ENCODE assay signal across 11 cellular contexts in the genomic region with DNA sequence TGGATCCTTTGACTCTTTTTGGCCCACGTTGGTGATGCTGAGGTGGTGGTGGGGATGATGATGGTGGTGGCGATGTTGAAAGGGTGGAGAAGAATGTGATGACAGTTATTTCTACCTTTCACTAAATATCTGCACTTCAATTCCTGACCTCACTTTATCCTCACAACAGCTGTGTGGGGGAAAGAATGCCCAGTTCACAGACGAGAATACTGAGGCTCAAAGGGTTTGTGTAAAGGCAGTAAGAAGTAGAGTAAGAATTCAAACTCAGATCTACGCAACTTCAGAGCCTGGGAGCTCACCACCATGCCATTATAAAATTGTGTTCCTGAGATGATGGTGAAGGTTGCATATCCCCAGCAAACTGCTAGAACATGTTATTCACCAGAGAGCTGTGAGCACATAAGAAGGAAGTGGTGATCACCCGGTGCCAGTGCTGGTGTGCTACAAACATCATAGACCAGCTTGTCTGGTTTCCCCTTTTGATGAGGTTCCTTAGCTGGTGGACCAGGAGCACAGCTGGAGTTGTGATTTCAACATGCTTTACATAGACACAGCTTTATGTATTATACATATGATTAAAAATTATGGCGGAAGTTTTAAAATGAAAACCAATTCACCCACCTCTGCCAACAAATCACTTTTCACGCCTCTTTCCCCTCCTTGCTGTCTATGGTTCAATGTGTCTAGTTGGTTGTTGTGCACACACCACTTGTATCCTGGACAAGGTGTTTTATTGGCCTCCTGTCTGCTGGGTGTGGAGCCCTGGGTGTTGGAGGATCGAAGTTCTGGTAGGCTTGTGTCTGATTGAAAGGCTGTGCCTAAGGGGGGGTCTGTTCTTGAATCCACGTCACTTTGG. TPM values are rescaled to one million over a fixed set of nuclear protein-coding genes. Genes with fewer than 3 reads are reported as not detected.
DNase-seq lines count a peak whose midpoint lies in the region; ATAC-seq and TF ChIP-seq lines count a peak whose summit lies in the region.
"Had no signal": no experiment of that assay in that cellular context is flagged by ENCODE, and none has a peak within 500 bp of the region (broad histone marks: within the 10 kb centered on the region; RNA-seq: fewer than 3 reads in every experiment).

No MANE protein-coding gene starts in this region.

- H3K9me3 ChIP-seq in SK-N-SH (no peaks in the 10 kb centered on the region), gastroesophageal sphincter (no peaks in the 10 kb centered on the region), transverse colon (no peaks in the 10 kb centered on the region), Caco-2 (no peaks in the 10 kb centered on the region)

- DNase-seq in Right ventricle myocardium superior (no peak), Right ventricle myocardium inferior (ENCODE audit: missing footprints) (no peak), SK-N-SH (no peak), transverse colon (peak; percentile 56), activated gamma-delta T cell treated with Interleukin-2 at 50 U/mL for 16 hours (no peak), Caco-2 (no peak)
- DNase-seq: activated T-cell treated with anti-CD3 and anti-CD28 coated beads, Interleukin-2, amount 50 U/mL, for 72 hours; immature natural killer cell; stimulated activated naive CD8-positive, alpha-beta T cell treated with anti-CD3 and anti-CD28 coated beads, Interleukin-15, Interleukin-2, amounts not matched to agents 100 U/mL and 50 U/mL, for 24 hours had no signal

- H3K27me3 ChIP-seq in SK-N-SH (ENCODE audit: insufficient read depth), result peaks cover 13% of the 10 kb centered on the region; the same call in 1 of the 2 replicates
- H3K27me3 ChIP-seq in gastroesophageal sphincter, result peaks cover 34% of the 10 kb centered on the region
- H3K27me3 ChIP-seq in transverse colon, result no peaks in the 10 kb centered on the region
- H3K27me3 ChIP-seq in Caco-2 (replicated peaks; ENCODE audit: control insufficient read depth, insufficient read depth, low read length), result no peaks in the 10 kb centered on the region

- no peaks in the 10 kb centered on the region for H3K79me2 ChIP-seq in SK-N-SH (ENCODE audit: insufficient read depth)

- TF ChIP-seq EP300 in SK-N-SH (IDR thresholded peaks at IDR 0.05; ENCODE audit: borderline replicate concordance in 1 of 2, low read depth in 1 of 2, low read length in 1 of 2) (no peak), gastroesophageal sphincter (IDR thresholded peaks at IDR 0.05) (no peak), transverse colon (IDR thresholded peaks at IDR 0.05; ENCODE audit: low read depth) (no peak)

- no peaks in the 10 kb centered on the region for H3K36me3 ChIP-seq in SK-N-SH (replicated peaks in 1 of 2; ENCODE audit: control insufficient read depth in 1 of 2, insufficient read depth in 2 of 2, low read length in 1 of 2)
- no peaks in the 10 kb centered on the region for H3K36me3 ChIP-seq in gastroesophageal sphincter
- H3K36me3 ChIP-seq in transverse colon, result no peaks in the 10 kb centered on the region
- H3K36me3 ChIP-seq in Caco-2 (ENCODE audit: control insufficient read depth, insufficient read depth, low read length), result peaks cover 6% of the 10 kb centered on the region; the same call in 1 of the 2 replicates

- no peak overlapping the region for H3K9ac ChIP-seq in SK-N-SH

- H3K27ac ChIP-seq in SK-N-SH (ENCODE audit: low read depth in 2 of 2, low read length in 1 of 2) (no peak overlapping the region), gastroesophageal sphincter (no peak overlapping the region), transverse colon (peak overlapping the region; percentile 84 to 96 (median 93))

- H3K36me3 Mint-ChIP-seq in Caco-2 (ENCODE audit: insufficient read depth, unreplicated experiment), result peaks cover 32% of the 10 kb centered on the region
- H3K36me3 Mint-ChIP-seq: immature natural killer cell had no signal

- no peaks in the 10 kb centered on the region for H3F3A ChIP-seq in SK-N-SH (replicated peaks; ENCODE audit: insufficient read depth)

- no peaks in the 10 kb centered on the region for H3K9me3 Mint-ChIP-seq in Caco-2 (ENCODE audit: unreplicated experiment)
- H3K9me3 Mint-ChIP-seq: activated T-cell treated with anti-CD3 and anti-CD28 coated beads, Interleukin-2, amount 50 U/mL, for 72 hours; immature natural killer cell had no signal

- intact Hi-C loops in Right ventricle myocardium superior (cut with DNase I), result no loop called here
- intact Hi-C loops in Right ventricle myocardium inferior (cut with DNase I), result no loop called here
- intact Hi-C loops in transverse colon (cut with DNase I; ENCODE audit: low total_unique reads), result no loop called here
- intact Hi-C loops in Caco-2 (cut with micrococcal nuclease; ENCODE audit: unreplicated experiment), result no loop called here

- peak overlapping the region; percentile 16; the same call in 1 of the 2 replicates for H3K4me2 ChIP-seq in SK-N-SH

- TF ChIP-seq POLR2A in gastroesophageal sphincter (IDR thresholded peaks at IDR 0.05) (no peak), transverse colon (IDR thresholded peaks at IDR 0.05) (no peak)

- H3K4me1 Mint-ChIP-seq in Caco-2 (ENCODE audit: low read depth, unreplicated experiment), result peaks cover 47% of the 10 kb centered on the region
- H3K4me1 Mint-ChIP-seq: immature natural killer cell had no signal

- in situ Hi-C loops in transverse colon (cut with MboI; ENCODE audit: low pct_ligation_motif_present in 1 of 4, low pct_unique_long_range_greater_than_20kb in 1 of 4, low sequenced_read_pairs in 3 of 4), result no loop called here

- POLR2A ChIA-PET in SK-N-SH (lab: Yijun Ruan, JAX) (no interaction called here), Caco-2 (lab: Charles Lee) (no interaction called here)

- H3K4me3 Mint-ChIP-seq in Caco-2 (ENCODE audit: unreplicated experiment), result no peak overlapping the region
- H3K4me3 Mint-ChIP-seq: activated T-cell treated with anti-CD3 and anti-CD28 coated beads, Interleukin-2, amount 50 U/mL, for 72 hours; immature natural killer cell had no signal

- TF ChIP-seq CTCF in SK-N-SH (IDR thresholded peaks at IDR 0.05) (no peak), gastroesophageal sphincter (IDR thresholded peaks at IDR 0.05) (no peak), transverse colon (IDR thresholded peaks at IDR 0.05) (no peak), Caco-2 (IDR thresholded peaks at IDR 0.05; ENCODE audit: insufficient read depth in 1 of 2, low read depth in 1 of 2, low read length in 1 of 2, severe bottlenecking in 1 of 2, unreplicated experiment in 1 of 2) (no peak)

- no peak for TF ChIP-seq RAD21 in SK-N-SH (IDR thresholded peaks at IDR 0.05; ENCODE audit: low read length)

- H3K9me2 ChIP-seq in SK-N-SH, result no peaks in the 10 kb centered on the region

- H3K4me1 ChIP-seq in SK-N-SH (ENCODE audit: control insufficient read depth in 1 of 2, insufficient read depth in 2 of 2, low read depth in 1 of 2, low read length in 1 of 2) (peaks cover 3 to 6% of the 10 kb centered on the region in 2 experiments; a peak in 1 of 4 replicates), gastroesophageal sphincter (no peaks in the 10 kb centered on the region), transverse colon (peaks cover 16 to 91% (median 81%) of the 10 kb centered on the region in 4 donors), Caco-2 (peaks cover 19% of the 10 kb centered on the region)

- no peaks in the 10 kb centered on the region for H3K27me3 Mint-ChIP-seq in Caco-2 (ENCODE audit: insufficient read depth, unreplicated experiment)

- H2AFZ ChIP-seq in SK-N-SH (ENCODE audit: low read depth), result no peak overlapping the region

- no peak overlapping the region for H3K27ac Mint-ChIP-seq in Caco-2 (ENCODE audit: unreplicated experiment)
- H3K27ac Mint-ChIP-seq: activated T-cell treated with anti-CD3 and anti-CD28 coated beads, Interleukin-2, amount 50 U/mL, for 72 hours; immature natural killer cell had no signal

- peak; percentile 37 for ATAC-seq in Right ventricle myocardium superior (ENCODE audit: poor library complexity)
- ATAC-seq in Right ventricle myocardium inferior, result no peak
- ATAC-seq in gastroesophageal sphincter, result peak; percentile 31
- no peak for ATAC-seq in HG02852 (IDR thresholded peaks at IDR 0.05; ENCODE audit: unreplicated experiment)

- no TSS peak for BruUV-seq in Caco-2 (replicated peaks; lab: Mats Ljungman, UMichigan)

- no peaks in the 10 kb centered on the region for H4K20me1 ChIP-seq in SK-N-SH (ENCODE audit: insufficient read depth)

- CTCF ChIA-PET in SK-N-SH (lab: Yijun Ruan, JAX) (interaction anchor here (0.6 to 1.0 kb wide), 3 partner anchors 16 to 33 kb away, joined by 3 read pairs; no protein-coding TSS in a partner anchor), Caco-2 (lab: Charles Lee) (interaction anchor here (0.7 kb wide), 1 partner anchor 19 kb away, joined by 3 read pairs; no protein-coding TSS in a partner anchor)

- 71% methylated on average over 9 of the region's 9 CpGs for WGBS in SK-N-SH (ENCODE audit: low lambda C conversion rate)
- WGBS in gastroesophageal sphincter (ENCODE audit: low coverage in 1 of 2), 2 donors, result 84 to 90% methylated on average over 6 of the region's 9 CpGs
- WGBS in transverse colon (ENCODE audit: low coverage in 1 of 2), 2 donors, result 51 to 53% methylated on average over 4 to 9 of the region's 9 CpGs

- H3K4me3 ChIP-seq in SK-N-SH (ENCODE audit: low read depth in 2 of 2, low read length in 1 of 2) (no peak overlapping the region), gastroesophageal sphincter (no peak overlapping the region), transverse colon (no peak overlapping the region), Caco-2 (ENCODE audit: low read depth, low read length) (no peak overlapping the region)

TF ChIP-seq in SK-N-SH, 30 proteins besides CTCF, POLR2A, EP300 and RAD21:
- TF ChIP-seq, protein P1, sequence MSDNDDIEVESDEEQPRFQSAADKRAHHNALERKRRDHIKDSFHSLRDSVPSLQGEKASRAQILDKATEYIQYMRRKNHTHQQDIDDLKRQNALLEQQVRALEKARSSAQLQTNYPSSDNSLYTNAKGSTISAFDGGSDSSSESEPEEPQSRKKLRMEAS (IDR thresholded peaks at IDR 0.05; ENCODE audit: low read depth), result no peak

RNA-seq across cellular contexts. Expression of a gene that starts 6.2 kb away (rescaled TPM):
- 1.8 TPM for total RNA-seq in Right ventricle myocardium superior
- total RNA-seq in Right ventricle myocardium inferior, result 2.1 TPM
- not detected in 2 replicates for polyA plus RNA-seq in SK-N-SH (2012; rRNA removed)
- 0.01 TPM in 1 of 2 replicates, not detected in the other for polyA plus RNA-seq in SK-N-SH (2012; cell fraction: cytosol; rRNA removed)
- not detected in 2 replicates for polyA plus RNA-seq in SK-N-SH (2012; cell fraction: nucleus; rRNA removed)
- 10 to 100 TPM in 1 of 4 donors, 1 to 10 TPM in 2, under 1 TPM in 1; 0.62 to 16.5 (median 1.8) TPM for total RNA-seq in gastroesophageal sphincter
- total RNA-seq in transverse colon, result 100 to 1,000 TPM; 335 to 641 (median 446) TPM
- total RNA-seq in Caco-2 (2022), result 298 and 304 TPM in 2 replicates
- total RNA-seq: activated T-cell treated with anti-CD3 and anti-CD28 coated beads, Interleukin-2, amount 50 U/mL, for 72 hours had no signal

Comparison
In these comparisons a context has a peak if more than half of its experiments do, and no peak if none do; other contexts are left out.
1. ATAC-seq: peak in Right ventricle myocardium superior (single experiment) and gastroesophageal sphincter (single experiment); none in Right ventricle myocardium inferior (single experiment) and HG02852 (single experiment).
2. H3K27ac ChIP-seq: peak in transverse colon (4 of 4); none in SK-N-SH (0 of 2) and gastroesophageal sphincter (0 of 4).
3. RNA of a gene that starts 6.2 kb away (total RNA-seq): 335 to 641 TPM in transverse colon and 298 to 304 TPM in Caco-2; 2.1 TPM in Right ventricle myocardium inferior (single experiment), 0.62 to 16.5 TPM in gastroesophageal sphincter and 1.8 TPM in Right ventricle myocardium superior (single experiment); every median in the first group is over 10 times any median in the second.